Comparison of ENCODE assay signal across 9 cellular contexts in genomic region chr9:130715270-130716077, GRCh38. TPM values are rescaled to one million over a fixed set of nuclear protein-coding genes. Genes with fewer than 3 reads are reported as not detected.
DNase-seq lines count a peak whose midpoint lies in the region; ATAC-seq and TF ChIP-seq lines count a peak whose summit lies in the region.
"Had no signal": no experiment of that assay in that cellular context is flagged by ENCODE, and none has a peak within 500 bp of the region (broad histone marks: within the 10 kb centered on the region; RNA-seq: fewer than 3 reads in every experiment).

No MANE protein-coding gene starts in this region.

- no peak overlapping the region for H2AFZ ChIP-seq in OCI-LY7 (ENCODE audit: low read length)
- H2AFZ ChIP-seq in trophoblast cell (ENCODE audit: insufficient read depth, low read length, poor library complexity): no peak overlapping the region

- WGBS in trophoblast cell (ENCODE audit: extremely low coverage, insufficient coverage, insufficient read length): no CpG with 5 or more reads among the region's 7 CpGs

- H2BK120ac ChIP-seq in trophoblast cell (ENCODE audit: insufficient read depth, low read length, poor library complexity): no peak overlapping the region

- H2AK5ac ChIP-seq in trophoblast cell (ENCODE audit: low read length): no peak overlapping the region

- no peaks in the 10 kb centered on the region for H3K27me3 ChIP-seq in trophoblast cell (ENCODE audit: insufficient read depth, low read length)

- no peaks in the 10 kb centered on the region for H3K9me2 ChIP-seq in OCI-LY7 (ENCODE audit: insufficient read depth, low read length)

- no peak overlapping the region for H3K9ac ChIP-seq in trophoblast cell (ENCODE audit: low read length)

- peak; percentile 44 for DNase-seq in EL
- DNase-seq in OCI-LY7 (ENCODE audit: low spot score): no peak
- DNase-seq in epithelial cell of esophagus (ENCODE audit: low read depth): peak; percentile 74
- peak; percentile 25 to 64 for DNase-seq in trophoblast cell
- DNase-seq in caudate nucleus (lab: John Stamatoyannopoulos, UW): no peak
- no peak for DNase-seq in HK-2 (ENCODE audit: unreplicated experiment)
- DNase-seq: stimulated activated naive CD4-positive, alpha-beta T cell treated with Interleukin-2 at 50 U/mL for 16 hours had no signal

- H4K91ac ChIP-seq in trophoblast cell (ENCODE audit: low read depth, low read length): no peak overlapping the region

- ATAC-seq in GM21367 (IDR thresholded peaks at IDR 0.05; ENCODE audit: unreplicated experiment) (no peak), HG02642 (IDR thresholded peaks at IDR 0.05; ENCODE audit: poor library complexity, unreplicated experiment) (no peak)

- intact Hi-C loops in OCI-LY7 (cut with micrococcal nuclease; ENCODE audit: unreplicated experiment): loop anchor here (10.0 kb wide), 1 partner anchor 329 kb away; no protein-coding TSS in a partner anchor

- peaks cover 10% of the 10 kb centered on the region for H3K79me1 ChIP-seq in trophoblast cell (ENCODE audit: low read length)

- no peak overlapping the region for H4K12ac ChIP-seq in trophoblast cell (ENCODE audit: low read depth, low read length)

- CTCF ChIA-PET in OCI-LY7 (lab: Charles Lee; ENCODE audit: unreplicated experiment): no interaction called here

- H3K27ac ChIP-seq in OCI-LY7 (ENCODE audit: low read depth, low read length, poor library complexity, severe bottlenecking): no peak overlapping the region
- no peak overlapping the region for H3K27ac ChIP-seq in trophoblast cell (ENCODE audit: low read depth, low read length)
- H3K27ac ChIP-seq in caudate nucleus (ENCODE audit: low read depth, low read length): no peak overlapping the region

- no peak overlapping the region for H2BK5ac ChIP-seq in trophoblast cell (ENCODE audit: low read depth, low read length, poor library complexity)

- H4K8ac ChIP-seq in trophoblast cell (ENCODE audit: low read depth, low read length): no peak overlapping the region

- no TSS peak for BruUV-seq in OCI-LY7 (replicated peaks; lab: Mats Ljungman, UMichigan)

- no peak overlapping the region for H3K4ac ChIP-seq in trophoblast cell (ENCODE audit: low read depth, low read length)

- H3K79me2 ChIP-seq in OCI-LY7 (ENCODE audit: insufficient read depth, low read depth, low read length): peaks cover 31% of the 10 kb centered on the region
- peaks cover 9% of the 10 kb centered on the region for H3K79me2 ChIP-seq in trophoblast cell (ENCODE audit: control insufficient read depth, insufficient read depth, low read length, poor library complexity)

- H2BK12ac ChIP-seq in trophoblast cell (ENCODE audit: low read length): no peak overlapping the region

- no peak for TF ChIP-seq CTCF in OCI-LY7 (conservative IDR thresholded peaks at IDR 0.05; ENCODE audit: low read length)
- no peak for TF ChIP-seq CTCF in epithelial cell of esophagus (IDR thresholded peaks at IDR 0.05; ENCODE audit: insufficient read depth, low read depth, low read length, missing control alignments)

- no peak overlapping the region for H3K14ac ChIP-seq in trophoblast cell (ENCODE audit: low read length)

- H3K4me3 ChIP-seq in OCI-LY7 (ENCODE audit: low read depth, low read length, poor library complexity, severe bottlenecking) (peak overlapping the region; percentile 81), epithelial cell of esophagus (ENCODE audit: low read length) (peak overlapping the region; percentile 78), trophoblast cell (ENCODE audit: low read depth, low read length) (no peak overlapping the region)

- no peaks in the 10 kb centered on the region for H3K9me3 ChIP-seq in OCI-LY7 (ENCODE audit: low read length)
- H3K9me3 ChIP-seq in trophoblast cell (ENCODE audit: insufficient read depth, low read depth, low read length): no peaks in the 10 kb centered on the region

- peaks cover 15% of the 10 kb centered on the region; the same call in 1 of the 2 replicates for H4K20me1 ChIP-seq in OCI-LY7 (ENCODE audit: insufficient read depth, low read length)

- H3K4me2 ChIP-seq in OCI-LY7 (ENCODE audit: low read length) (peak overlapping the region; percentile 97), trophoblast cell (ENCODE audit: low read length) (peak overlapping the region; percentile 98)

- no peak overlapping the region for H3K18ac ChIP-seq in trophoblast cell (ENCODE audit: low read length)

- no peak overlapping the region for H3K23ac ChIP-seq in trophoblast cell (ENCODE audit: low read length)

- POLR2A ChIA-PET in OCI-LY7 (lab: Charles Lee): interaction anchor here (0.7 to 1.6 kb wide), 5 partner anchors 8 to 35 kb away, joined by 3 to 7 read pairs (median 4); partner anchors contain the start of gene EXOSC2

- no peaks in the 10 kb centered on the region for H3K36me3 ChIP-seq in OCI-LY7 (ENCODE audit: insufficient read depth, low read length)
- peaks cover 1 to 2% of the 10 kb centered on the region in 2 experiments for H3K36me3 ChIP-seq in trophoblast cell (ENCODE audit: control insufficient read depth in 1 of 2, insufficient read depth in 2 of 2, low read length in 2 of 2)

- peaks cover 25% of the 10 kb centered on the region for H3K4me1 ChIP-seq in OCI-LY7 (ENCODE audit: insufficient read depth, low read length, poor library complexity, severe bottlenecking)
- peaks cover 4% of the 10 kb centered on the region in 2 experiments for H3K4me1 ChIP-seq in trophoblast cell (ENCODE audit: control insufficient read depth in 1 of 2, insufficient read depth in 2 of 2, low read length in 2 of 2)

RNA-seq across cellular contexts. Expression of gene EXOSC2, which starts 21.9 kb away (rescaled TPM):
- total RNA-seq in OCI-LY7 (2014; rRNA removed; shearing (Covaris generic)): 65.0 and 69.0 TPM in 2 replicates
- 79.8 and 89.9 TPM in 2 replicates for total RNA-seq in OCI-LY7 (2022)
- 9.5 and 9.8 TPM in 2 replicates for polyA plus RNA-seq in trophoblast cell (2013)

RNA-seq across cellular contexts. Expression of gene PRDM12, which starts 51.1 kb away (rescaled TPM):
- total RNA-seq in OCI-LY7 (2014; rRNA removed; shearing (Covaris generic)): 0.06 TPM in 1 of 2 replicates, not detected in the other
- not detected in 2 replicates for total RNA-seq in OCI-LY7 (2022)
- 0.01 TPM in 1 of 2 replicates, not detected in the other for polyA plus RNA-seq in trophoblast cell (2013)

Comparison
In these comparisons a context has a peak if more than half of its experiments do, and no peak if none do; other contexts are left out.
1. DNase-seq: peak in EL (single experiment), epithelial cell of esophagus (single experiment) and trophoblast cell (2 of 2); none in OCI-LY7 (single experiment), caudate nucleus (0 of 61) and HK-2 (single experiment).